ENCODE assay signal across 8 cellular contexts in the genomic region with DNA sequence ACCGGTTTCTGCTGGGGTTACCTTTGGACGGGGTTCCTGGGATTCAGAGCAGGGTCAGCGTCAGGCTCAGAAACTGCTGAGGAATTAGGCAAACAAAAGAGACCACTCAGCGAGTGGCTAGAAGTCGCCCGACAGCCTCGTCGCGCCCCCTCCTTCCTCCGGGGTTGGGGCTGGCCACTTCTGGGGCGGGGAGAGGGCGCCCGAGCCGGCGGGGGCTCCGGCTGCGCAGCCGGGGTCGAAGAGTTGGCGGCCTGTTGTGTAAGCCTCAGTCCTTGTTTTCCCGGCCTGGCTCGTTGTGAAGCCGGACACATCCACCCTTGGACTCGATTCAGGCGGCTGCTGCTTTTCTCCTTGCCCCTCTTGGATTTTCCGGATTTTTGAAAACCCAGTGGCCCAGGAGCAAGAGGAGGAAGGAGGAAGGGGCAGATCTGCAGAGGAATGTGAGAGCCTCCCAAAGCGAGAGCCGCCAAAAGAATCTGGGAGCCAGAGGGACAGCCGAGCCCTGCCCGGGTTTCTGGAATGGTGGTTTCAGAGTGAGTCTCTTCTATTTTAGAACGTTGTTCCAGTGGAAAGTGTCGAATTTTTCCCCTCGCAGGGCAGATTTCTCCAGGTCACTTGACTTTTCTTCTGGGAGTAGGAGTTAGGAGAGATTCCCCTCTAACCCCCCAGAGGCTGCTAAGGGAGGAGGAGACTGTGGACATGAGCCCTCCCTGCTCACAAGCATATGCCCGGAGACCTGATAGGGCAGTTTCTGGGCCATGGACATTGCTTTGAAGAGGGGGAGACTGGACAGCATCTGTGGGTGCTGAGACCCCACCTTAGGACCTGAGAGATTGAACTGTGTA. TPM values are rescaled to one million over a fixed set of nuclear protein-coding genes. Genes with fewer than 3 reads are reported as not detected.
DNase-seq lines count a peak whose midpoint lies in the region; ATAC-seq and TF ChIP-seq lines count a peak whose summit lies in the region.

No MANE protein-coding gene starts in this region.

- H3K4me2 ChIP-seq in DND-41 (ENCODE audit: insufficient read depth, low read length), result peak overlapping the region; percentile 98
- peak overlapping the region; percentile 72 for H3K4me2 ChIP-seq in OCI-LY1 (ENCODE audit: low read length)

- H3K9me3 ChIP-seq in DND-41 (ENCODE audit: insufficient read depth, low read length, severe bottlenecking), result no peaks in the 10 kb centered on the region
- no peaks in the 10 kb centered on the region for H3K9me3 ChIP-seq in OCI-LY1 (ENCODE audit: low read length)
- H3K9me3 ChIP-seq in tibial nerve, result no peaks in the 10 kb centered on the region

- H4K20me1 ChIP-seq in DND-41 (ENCODE audit: insufficient read depth, low read length) (no peaks in the 10 kb centered on the region), OCI-LY1 (ENCODE audit: insufficient read depth, low read length) (no peaks in the 10 kb centered on the region)

- TF ChIP-seq CTCF in DND-41 (IDR thresholded peaks at IDR 0.05; ENCODE audit: borderline replicate concordance, extremely low read depth, low read length, poor library complexity, severe bottlenecking), result no peak
- TF ChIP-seq CTCF in OCI-LY1 (IDR thresholded peaks at IDR 0.05; ENCODE audit: low read length), result no peak
- TF ChIP-seq CTCF in dorsolateral prefrontal cortex (IDR thresholded peaks at IDR 0.05 in 54 of 56, conservative IDR thresholded peaks at IDR 0.05 in 2 of 56; ENCODE audit: low read depth in 1 of 56, partially characterized antibody in 56 of 56), result no peak
- TF ChIP-seq CTCF in tibial nerve (IDR thresholded peaks at IDR 0.05), result no peak

- H3K4me3 ChIP-seq in DND-41 (ENCODE audit: low read depth in 1 of 2, low read length in 2 of 2) (peak overlapping the region in 1 of 2 experiments; percentile 74; a peak in 3 of 4 replicates), OCI-LY1 (ENCODE audit: low read depth, low read length, poor library complexity, severe bottlenecking) (peak overlapping the region; percentile 58), dorsolateral prefrontal cortex (peak overlapping the region; percentile 61 to 91 (median 81)), tibial nerve (peak overlapping the region; percentile 74 to 91 (median 84))

- H3K9me2 ChIP-seq in OCI-LY1 (ENCODE audit: low read depth, low read length), result no peaks in the 10 kb centered on the region

- intact Hi-C loops in dorsolateral prefrontal cortex (cut with DNase I), result loop anchor here (5.0 to 10.0 kb wide), 3 partner anchors 34 to 624 kb away; partner anchors contain the start of genes PPCDC (in 1 of the 2) and PTPN9 (in 1 of the 2)

- TF ChIP-seq EP300 in tibial nerve (IDR thresholded peaks at IDR 0.05), result no peak

- H3K9ac ChIP-seq in DND-41 (ENCODE audit: low read depth, low read length) (peak overlapping the region; percentile 68), OCI-LY1 (ENCODE audit: low read length) (peak overlapping the region; percentile 36; the same call in 1 of the 2 replicates)

- TF ChIP-seq POLR2A in tibial nerve (IDR thresholded peaks at IDR 0.05), result no peak

- H3K27ac ChIP-seq in DND-41 (ENCODE audit: low read length) (no peak overlapping the region), OCI-LY1 (ENCODE audit: low read depth, low read length, poor library complexity, severe bottlenecking) (no peak overlapping the region), dorsolateral prefrontal cortex (peak overlapping the region in 58 of 59 donors; percentile 22 to 94 (median 82)), tibial nerve (peak overlapping the region; percentile 89 to 96 (median 96))

- DNase-seq in DND-41, result no peak
- peak in 3 of 10 donors; percentile 24 to 46 (median 28) for DNase-seq in dorsolateral prefrontal cortex
- DNase-seq in medulla oblongata (ENCODE audit: extremely low spot score), result peak; percentile 49
- DNase-seq in tibial nerve (ENCODE audit: low spot score in 2 of 2), result no peak
- no peak for DNase-seq in activated CD4-positive, CD25-positive, alpha-beta regulatory T cell (lab: John Stamatoyannopoulos, UW)

- H3K79me2 ChIP-seq in DND-41 (ENCODE audit: insufficient read depth, low read length) (no peaks in the 10 kb centered on the region), OCI-LY1 (ENCODE audit: insufficient read depth, low read length) (no peaks in the 10 kb centered on the region)

- H3K4me1 ChIP-seq in DND-41 (ENCODE audit: insufficient read depth, low read length) (peaks cover 16% of the 10 kb centered on the region), OCI-LY1 (ENCODE audit: insufficient read depth, low read length, severe bottlenecking) (peaks cover 14% of the 10 kb centered on the region), tibial nerve (peaks cover 0 to 61% (median 50%) of the 10 kb centered on the region in 4 donors)

- no peak for ATAC-seq in DND-41 (ENCODE audit: insufficient read depth, low read depth)
- no peak for ATAC-seq in HG02884 (IDR thresholded peaks at IDR 0.05; ENCODE audit: unreplicated experiment)
- no peak for ATAC-seq in HG03354 (IDR thresholded peaks at IDR 0.05; ENCODE audit: poor library complexity, severe bottlenecking, unreplicated experiment)

- H2AFZ ChIP-seq in DND-41 (ENCODE audit: low read depth, low read length) (peak overlapping the region; percentile 94), OCI-LY1 (ENCODE audit: low read length) (no peak overlapping the region)

- no peaks in the 10 kb centered on the region for H3K36me3 ChIP-seq in DND-41 (ENCODE audit: insufficient read depth, low read length)
- H3K36me3 ChIP-seq in OCI-LY1 (ENCODE audit: insufficient read depth, low read length), result no peaks in the 10 kb centered on the region
- peaks cover 0 to 25% (median 0%) of the 10 kb centered on the region in 3 donors for H3K36me3 ChIP-seq in tibial nerve

- H3F3A ChIP-seq in OCI-LY1 (ENCODE audit: insufficient read depth, low read length), result no peaks in the 10 kb centered on the region

- peaks cover 11% of the 10 kb centered on the region for H3K27me3 ChIP-seq in DND-41 (ENCODE audit: insufficient read depth, low read length, poor library complexity)
- no peaks in the 10 kb centered on the region for H3K27me3 ChIP-seq in OCI-LY1 (ENCODE audit: insufficient read depth, low read length)
- no peaks in the 10 kb centered on the region for H3K27me3 ChIP-seq in dorsolateral prefrontal cortex
- H3K27me3 ChIP-seq in tibial nerve, result no peaks in the 10 kb centered on the region

- 3 to 6% methylated on average over 12 to 31 of the region's 34 CpGs for WGBS in tibial nerve, 2 donors

RNA-seq across cellular contexts. Expression of gene SNX33, which starts 0.7 kb away (rescaled TPM):
- 10 to 100 TPM in 90 of 120 experiments, 1 to 10 TPM in 30; 5.9 to 32.5 (median 11.7) TPM for total RNA-seq in dorsolateral prefrontal cortex
- total RNA-seq in tibial nerve, result 10 to 100 TPM; 29.7 to 44.9 (median 31.1) TPM

RNA-seq across cellular contexts. Expression of gene IMP3, which starts 8.4 kb away (rescaled TPM):
- total RNA-seq in dorsolateral prefrontal cortex (10 to 100 TPM; 32.2 to 67.9 (median 50.7) TPM), tibial nerve (100 to 1,000 TPM; 163 to 179 (median 170) TPM)

RNA-seq across cellular contexts. Expression of gene SNUPN, which starts 22.9 kb away (rescaled TPM):
- total RNA-seq in dorsolateral prefrontal cortex (10 to 100 TPM; 20.8 to 41.9 (median 29.4) TPM), tibial nerve (10 to 100 TPM; 16.3 to 35.1 (median 23.7) TPM)

Comparison
In these comparisons a context has a peak if more than half of its experiments do, and no peak if none do; other contexts are left out.
1. H3K27ac ChIP-seq: peak in dorsolateral prefrontal cortex (58 of 59) and tibial nerve (4 of 4); none in DND-41 (single experiment) and OCI-LY1 (single experiment).